ENCODE assay signal across 15 cellular contexts in the genomic region with DNA sequence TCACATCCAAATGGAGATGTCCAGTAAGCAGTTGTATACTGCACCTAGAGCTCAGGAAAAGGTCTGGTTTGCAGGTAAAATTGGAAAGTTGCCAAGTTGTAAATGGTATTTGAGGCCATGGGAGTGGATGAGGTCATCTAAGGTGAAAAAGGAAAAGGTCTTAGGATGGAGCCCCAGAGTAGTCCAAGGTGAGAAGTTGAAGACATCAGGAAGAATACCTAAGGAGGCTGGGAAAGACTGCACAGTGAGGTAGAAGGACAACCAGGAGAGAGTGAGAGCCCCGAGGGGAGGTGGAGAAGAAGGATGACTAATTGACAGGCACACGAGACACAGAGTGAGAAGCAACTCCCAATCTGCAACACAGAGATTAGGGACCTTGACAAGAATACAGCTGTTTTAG. TPM values are rescaled to one million over a fixed set of nuclear protein-coding genes. Genes with fewer than 3 reads are reported as not detected.
DNase-seq lines count a peak whose midpoint lies in the region; ATAC-seq, FAIRE-seq and TF ChIP-seq lines count a peak whose summit lies in the region.
"Had no signal": no experiment of that assay in that cellular context is flagged by ENCODE, and none has a peak within 500 bp of the region (broad histone marks: within the 10 kb centered on the region; RNA-seq: fewer than 3 reads in every experiment).

No MANE protein-coding gene starts in this region.

- no peaks in the 10 kb centered on the region for H3K27me3 Mint-ChIP-seq in activated naive CD4-positive, alpha-beta T cell treated with anti-CD3 and anti-CD28 coated beads, Interleukin-2, amount 10 ng/mL, durations not matched to agents 7 days and 5 days

- H3K27me3 ChIP-seq in GM12878 (replicated peaks in 1 of 2; ENCODE audit: control insufficient read depth in 2 of 2, insufficient read depth in 2 of 2, low read length in 1 of 2) = no peaks in the 10 kb centered on the region
- H3K27me3 ChIP-seq in uterus = no peaks in the 10 kb centered on the region
- H3K27me3 ChIP-seq in testis = no peaks in the 10 kb centered on the region
- H3K27me3 ChIP-seq in pancreas = no peaks in the 10 kb centered on the region
- H3K27me3 ChIP-seq: spleen, thyroid gland had no signal

- no peak overlapping the region for H3K4me3 ChIP-seq in GM12878
- H3K4me3 ChIP-seq in uterus = no peak overlapping the region
- no peak overlapping the region for H3K4me3 ChIP-seq in testis
- H3K4me3 ChIP-seq in pancreas = no peak overlapping the region
- H3K4me3 ChIP-seq: spleen, thyroid gland had no signal

- H3K4me3 Mint-ChIP-seq in activated naive CD4-positive, alpha-beta T cell treated with anti-CD3 and anti-CD28 coated beads, Interleukin-2, amount 10 ng/mL, durations not matched to agents 7 days and 5 days = peak overlapping the region; percentile 52

- no peak for DNase-seq in activated naive CD4-positive, alpha-beta T cell treated with anti-CD3 and anti-CD28 coated beads, Interleukin-2, amount 10 ng/mL, durations not matched to agents 7 days and 5 days
- DNase-seq in activated naive CD4-positive, alpha-beta T cell treated with anti-CD3 and anti-CD28 coated beads, Interleukin-2, amount 50 U/mL, for 16 hours = no peak
- DNase-seq in GM12878 (ENCODE audit: low read depth, low spot score) = no peak
- DNase-seq in stimulated activated naive CD8-positive, alpha-beta T cell treated with anti-CD3 and anti-CD28 coated beads, Interleukin-15, Interleukin-2, amounts not matched to agents 100 U/mL and 50 U/mL, for 24 hours = no peak
- DNase-seq in uterus = no peak
- DNase-seq in testis = no peak
- no peak for DNase-seq in pancreas
- DNase-seq: activated CD4-positive, alpha-beta T cell treated with anti-CD3 and anti-CD28 coated beads for 1 hour; glutamatergic neuron; islet precursor cell; spleen had no signal

- BruUV-seq in GM12878 (replicated peaks; lab: Mats Ljungman, UMichigan) = no TSS peak

- H3K36me3 ChIP-seq in GM12878 (ENCODE audit: control insufficient read depth in 2 of 2, insufficient read depth in 2 of 2, low read length in 1 of 2) (no peaks in the 10 kb centered on the region; a peak in 1 of 4 replicates), uterus (no peaks in the 10 kb centered on the region), testis (ENCODE audit: low read depth, missing control alignments) (no peaks in the 10 kb centered on the region), pancreas (no peaks in the 10 kb centered on the region)
- H3K36me3 ChIP-seq: spleen, thyroid gland had no signal

- FAIRE-seq in GM12878 (lab: Jason Lieb, UNC) = no peak
- FAIRE-seq in pancreas (lab: Jason Lieb, UNC) = no peak
- FAIRE-seq: endothelial cell of umbilical vein had no signal

- no peak for TF ChIP-seq RAD21 in GM12878 (IDR thresholded peaks at IDR 0.05; ENCODE audit: insufficient read depth, low read depth, low read length)

- H3K9ac ChIP-seq in GM12878 (ENCODE audit: control insufficient read depth, insufficient read depth, low read length) = no peak overlapping the region

- H3K9me3 Mint-ChIP-seq in activated naive CD4-positive, alpha-beta T cell treated with anti-CD3 and anti-CD28 coated beads, Interleukin-2, amount 10 ng/mL, durations not matched to agents 7 days and 5 days = no peaks in the 10 kb centered on the region

- H3K79me2 ChIP-seq in GM12878 (ENCODE audit: control insufficient read depth, insufficient read depth, low read length) = no peaks in the 10 kb centered on the region

- H3K4me2 ChIP-seq in GM12878 (ENCODE audit: control insufficient read depth, insufficient read depth) = peak overlapping the region; percentile 70

- H3K4me1 Mint-ChIP-seq in activated naive CD4-positive, alpha-beta T cell treated with anti-CD3 and anti-CD28 coated beads, Interleukin-2, amount 10 ng/mL, durations not matched to agents 7 days and 5 days = peaks cover 92% of the 10 kb centered on the region

- peak overlapping the region; percentile 88 for H3K27ac Mint-ChIP-seq in activated naive CD4-positive, alpha-beta T cell treated with anti-CD3 and anti-CD28 coated beads, Interleukin-2, amount 10 ng/mL, durations not matched to agents 7 days and 5 days

- intact Hi-C loops in GM12878 (cut with micrococcal nuclease; ENCODE audit: unreplicated experiment) = loop anchor here (10.0 kb wide), 1 partner anchor 898 kb away; the partner anchor contains the start of gene TANK
- intact Hi-C loops in uterus (cut with DNase I; ENCODE audit: low total_unique reads) = no loop called here
- intact Hi-C loops in testis (cut with DNase I; ENCODE audit: low total_unique reads) = no loop called here
- intact Hi-C loops in pancreas (cut with DNase I) = no loop called here

- H2AFZ ChIP-seq in GM12878 (ENCODE audit: control insufficient read depth, low read depth, low read length) = no peak overlapping the region

- H4K20me1 ChIP-seq in GM12878 (ENCODE audit: control insufficient read depth, insufficient read depth) = no peaks in the 10 kb centered on the region

- no peak for TF ChIP-seq CTCF in GM12878 (IDR thresholded peaks at IDR 0.05 in 2 of 3, conservative IDR thresholded peaks at IDR 0.05 in 1 of 3; ENCODE audit: control insufficient read depth in 2 of 3, extremely low read depth in 1 of 3, insufficient read depth in 1 of 3, low read depth in 3 of 3, low read length in 3 of 3)
- no peak for TF ChIP-seq CTCF in uterus (IDR thresholded peaks at IDR 0.05)
- no peak for TF ChIP-seq CTCF in testis (IDR thresholded peaks at IDR 0.05)
- no peak for TF ChIP-seq CTCF in pancreas (IDR thresholded peaks at IDR 0.05)

- peaks cover 42% of the 10 kb centered on the region for H3K4me1 ChIP-seq in GM12878 (ENCODE audit: control insufficient read depth, insufficient read depth, low read length)
- H3K4me1 ChIP-seq in uterus = no peaks in the 10 kb centered on the region
- H3K4me1 ChIP-seq in testis = no peaks in the 10 kb centered on the region
- no peaks in the 10 kb centered on the region for H3K4me1 ChIP-seq in pancreas
- H3K4me1 ChIP-seq: thyroid gland had no signal

- TF ChIP-seq EP300 in GM12878 (IDR thresholded peaks at IDR 0.05; ENCODE audit: borderline replicate concordance in 1 of 2, control insufficient read depth in 1 of 2, low read depth in 2 of 2, low read length in 2 of 2) = no peak

- H3K9me3 ChIP-seq in GM12878 (replicated peaks; ENCODE audit: control insufficient read depth, insufficient read depth, low read length) (no peaks in the 10 kb centered on the region), uterus (no peaks in the 10 kb centered on the region), testis (no peaks in the 10 kb centered on the region), pancreas (no peaks in the 10 kb centered on the region)
- H3K9me3 ChIP-seq: spleen, thyroid gland had no signal

- CTCF ChIA-PET in activated naive CD4-positive, alpha-beta T cell treated with anti-CD3 and anti-CD28 coated beads, Interleukin-2, amount 10 ng/mL, durations not matched to agents 7 days and 5 days (lab: Charles Lee) = interaction anchor here (1.1 kb wide), 1 partner anchor 9 kb away, joined by 5 read pairs; no protein-coding TSS in a partner anchor
- CTCF ChIA-PET in GM12878 (lab: Yijun Ruan, JAX) = interaction anchor here (0.6 to 1.6 kb wide), 4 partner anchors 10 to 62 kb away, joined by 3 to 6 read pairs (median 4); partner anchors contain the start of gene DPP4

- SMC1A ChIA-PET in GM12878 (lab: Charles Lee; ENCODE audit: uncharacterized antibody, unreplicated experiment) = interaction anchor here (0.6 to 11.1 kb wide), 2 partner anchors 8 to 115 kb away, joined by 3 to 152 read pairs; partner anchors contain the start of gene DPP4

- in situ Hi-C loops in GM12878 (cut with MboI) = no loop called here

- no peak for TF ChIP-seq POLR2A in GM12878 (IDR thresholded peaks at IDR 0.05; ENCODE audit: low read depth, low read length)
- no peak for TF ChIP-seq POLR2A in uterus (IDR thresholded peaks at IDR 0.05)
- TF ChIP-seq POLR2A in testis (IDR thresholded peaks at IDR 0.05) = no peak

- ATAC-seq in HG03354 (IDR thresholded peaks at IDR 0.05; ENCODE audit: poor library complexity, severe bottlenecking, unreplicated experiment) (peak; percentile 6), GM12878 (peak; percentile 8; the same call in 2 of the 3 replicates), pancreas (no peak)
- ATAC-seq in stimulated activated naive CD8-positive, alpha-beta T cell treated with anti-CD3 and anti-CD28 coated beads, Interleukin-15, Interleukin-2, amounts not matched to agents 100 U/mL and 50 U/mL, for 24 hours = peak; percentile 40

- peaks cover 75% of the 10 kb centered on the region for H3K36me3 Mint-ChIP-seq in activated naive CD4-positive, alpha-beta T cell treated with anti-CD3 and anti-CD28 coated beads, Interleukin-2, amount 10 ng/mL, durations not matched to agents 7 days and 5 days

- 6% methylated on average over 2 of the region's 2 CpGs for WGBS in GM12878 (ENCODE audit: insufficient coverage, insufficient replicate concordance, low lambda C conversion rate, missing lambda C conversion rate)
- WGBS in testis, 2 donors = 75 to 90% methylated on average over 2 of the region's 2 CpGs
- WGBS in pancreas, 2 donors = 76 to 81% methylated on average over 2 of the region's 2 CpGs

- RAD21 ChIA-PET in GM12878 (lab: Charles Lee; ENCODE audit: unreplicated experiment) = interaction anchor here (0.5 to 1.8 kb wide), 4 partner anchors 8 to 149 kb away, joined by 3 to 7 read pairs (median 4); partner anchors contain the start of gene DPP4

- POLR2A ChIA-PET in GM12878 (lab: Charles Lee) = interaction anchor here (10.6 kb wide), 1 partner anchor 9 kb away, joined by 98 read pairs; the partner anchor contains the start of gene DPP4

- H3K27ac ChIP-seq in GM12878 (ENCODE audit: control insufficient read depth, insufficient read depth) (no peak overlapping the region; the same call in 1 of the 2 replicates), uterus (no peak overlapping the region), testis (no peak overlapping the region), pancreas (no peak overlapping the region)
- H3K27ac ChIP-seq: thyroid gland had no signal

RNA-seq across cellular contexts. Expression of gene DPP4, which starts 10.7 kb away (rescaled TPM):
- total RNA-seq in GM12878 (2013; cell fraction: nucleolus; rRNA removed) = 15.5 and 15.9 TPM in 2 replicates
- total RNA-seq in GM12878 (2014; rRNA removed) (9.3 and 10.1 TPM in 2 replicates), GM12878 (2014; rRNA removed; fragmentation: Illumina TruSeq; extraction: Trizol) (10.6 and 11.7 TPM in 2 replicates), GM12878 (2021) (6.3 and 7.0 TPM in 2 replicates), uterus (10 to 100 TPM in 1 of 4 donors, 1 to 10 TPM in 3; 1.8 to 36.3 (median 5.0) TPM), testis (1 to 10 TPM; 1.2 to 1.7 TPM), pancreas (1 to 10 TPM in 5 of 6 donors, under 1 TPM in 1; 0.98 to 3.4 (median 2.4) TPM)
- polyA plus RNA-seq in GM12878 (2011; ENCODE audit: low read depth) = 2.5 TPM
- polyA plus RNA-seq in GM12878 (2011; rRNA removed) (11.0 and 11.9 TPM in 2 replicates), GM12878 (2014; fragmentation: Illumina TruSeq; extraction: Trizol) (9.3 and 11.8 TPM in 2 replicates), GM12878 (2014; fragmentation: Nextera tagmentation; extraction: Ambion mirVana) (1 to 10 TPM; 4.1 to 4.8 TPM), GM12878 (2014; rRNA removed) (5.8 and 7.7 TPM in 2 replicates), GM12878 (2016; fragmentation: Nextera tagmentation; extraction: Ambion mirVana) (10 to 100 TPM in 1 of 2 experiments, 1 to 10 TPM in 1; 9.9 to 11.4 TPM), testis (ENCODE audit: insufficient read depth, low read depth, low replicate concordance) (6.3 TPM), pancreas (1 to 10 TPM; 1.3 to 6.4 TPM)
- polyA plus RNA-seq in GM12878 (2011; cell fraction: cytosol; rRNA removed) = 6.7 and 8.2 TPM in 2 replicates
- 11.9 and 13.3 TPM in 2 replicates for polyA plus RNA-seq in GM12878 (2011; cell fraction: nucleus; rRNA removed)
- 2.9 and 5.9 TPM in 2 replicates for polyA plus RNA-seq in GM12878 (2012)
- polyA minus RNA-seq in GM12878 (2011; rRNA and poly(A)+ RNA removed) = 9.6 and 16.2 TPM in 2 replicates
- 5.9 and 7.0 TPM in 2 replicates for polyA minus RNA-seq in GM12878 (2011; cell fraction: cytosol; rRNA and poly(A)+ RNA removed)
- polyA minus RNA-seq in GM12878 (2011; cell fraction: nucleus; rRNA and poly(A)+ RNA removed) = 11.6 and 12.8 TPM in 2 replicates
- total RNA-seq: osteocyte had no signal

Comparison
In these comparisons a context has a peak if more than half of its experiments do, and no peak if none do; other contexts are left out.
1. ATAC-seq: peak in HG03354 (single experiment), GM12878 (single experiment) and stimulated activated naive CD8-positive, alpha-beta T cell treated with anti-CD3 and anti-CD28 coated beads, Interleukin-15, Interleukin-2, amounts not matched to agents 100 U/mL and 50 U/mL, for 24 hours (single experiment); none in pancreas (0 of 4).